In genomic region chr20:44959896-44960852, GRCh38 we compare ENCODE assay signal across 1 cellular context.
TF ChIP-seq lines count a peak whose summit lies in the region.

TOMM34 (minus strand) TSS chr20:44960397; CDS start chr20:44960333, 64 bp downstream.

TF ChIP-seq in HepG2, 621 proteins besides CTCF, POLR2A, EP300 and RAD21 (continued from another document and continues in another):
- TF ChIP-seq DZIP1 (CRISPR knock-in tag; IDR thresholded peaks at IDR 0.05) (peak; percentile 97), ARID3A (IDR thresholded peaks at IDR 0.05; ENCODE audit: low read depth, low read length) (no peak), ZNF367 (CRISPR knock-in tag; IDR thresholded peaks at IDR 0.05; ENCODE audit: borderline replicate concordance) (peak; percentile 76; the same call in 1 of the 2 replicates), PRDM4 (CRISPR knock-in tag; IDR thresholded peaks at IDR 0.05; ENCODE audit: borderline replicate concordance) (no peak), ATAD3A (CRISPR knock-in tag; IDR thresholded peaks at IDR 0.05) (no peak), ZFP62 (CRISPR knock-in tag; IDR thresholded peaks at IDR 0.05) (peak; percentile 25; the same call in 1 of the 2 replicates), SMYD3 (CRISPR knock-in tag; IDR thresholded peaks at IDR 0.05) (peak; percentile 95; the same call in 1 of the 2 replicates), JARID2 (CRISPR knock-in tag; IDR thresholded peaks at IDR 0.05; ENCODE audit: insufficient replicate concordance) (peak; percentile 97), ZNF7 (CRISPR knock-in tag; IDR thresholded peaks at IDR 0.05) (no peak), NPAS2 (CRISPR knock-in tag; IDR thresholded peaks at IDR 0.05; ENCODE audit: borderline replicate concordance) (peak; percentile 68; the same call in 1 of the 2 replicates), HOXA7 (CRISPR knock-in tag; IDR thresholded peaks at IDR 0.05) (peak; percentile 90; the same call in 1 of the 2 replicates), NFE2L1 (CRISPR knock-in tag; IDR thresholded peaks at IDR 0.05; ENCODE audit: borderline replicate concordance) (0 out of 2 replicates have a peak, but pooled peaks have one; percentile 52), KIAA2018 (CRISPR knock-in tag; IDR thresholded peaks at IDR 0.05; ENCODE audit: borderline replicate concordance) (peak; percentile 88), MTA3 (CRISPR knock-in tag; IDR thresholded peaks at IDR 0.05) (no peak), PHB2 (IDR thresholded peaks at IDR 0.05; ENCODE audit: partially characterized antibody) (no peak), ZNF205 (CRISPR knock-in tag; IDR thresholded peaks at IDR 0.05) (peak; percentile 95), GPN1 (CRISPR knock-in tag; IDR thresholded peaks at IDR 0.05; ENCODE audit: borderline replicate concordance) (0 out of 2 replicates have a peak, but pooled peaks have one; percentile 39), ZNF431 (CRISPR knock-in tag; IDR thresholded peaks at IDR 0.05; ENCODE audit: borderline replicate concordance, low read depth) (peak; percentile 71; the same call in 1 of the 2 replicates), JUNB (CRISPR knock-in tag; IDR thresholded peaks at IDR 0.05; ENCODE audit: borderline replicate concordance) (peak; percentile 76), HNRNPUL1 (IDR thresholded peaks at IDR 0.05; ENCODE audit: low read depth, low read length) (peak; percentile 67; the same call in 1 of the 2 replicates), ZNF468 (CRISPR knock-in tag; IDR thresholded peaks at IDR 0.05) (peak; percentile 86), HOXA3 (CRISPR knock-in tag; IDR thresholded peaks at IDR 0.05) (peak; percentile 89), ZSCAN20 (CRISPR knock-in tag; IDR thresholded peaks at IDR 0.05; ENCODE audit: borderline replicate concordance) (no peak; the same call in none of the 2 replicates), RXRB (CRISPR knock-in tag; IDR thresholded peaks at IDR 0.05; ENCODE audit: borderline replicate concordance) (peak; percentile 72; the same call in 1 of the 2 replicates), BCLAF1 (IDR thresholded peaks at IDR 0.05) (no peak), FOXM1 (CRISPR knock-in tag; IDR thresholded peaks at IDR 0.05) (0 out of 2 replicates have a peak, but pooled peaks have one; percentile 55), STAG1 (CRISPR knock-in tag; IDR thresholded peaks at IDR 0.05) (0 out of 2 replicates have a peak, but pooled peaks have one; percentile 2), IKZF1 (IDR thresholded peaks at IDR 0.05) (no peak), ZNF44 (CRISPR knock-in tag; IDR thresholded peaks at IDR 0.05) (peak; percentile 95), ZNF30 (CRISPR knock-in tag; IDR thresholded peaks at IDR 0.05) (peak; percentile 90), ZNF768 (CRISPR knock-in tag; IDR thresholded peaks at IDR 0.05) (peak; percentile 83; the same call in 1 of the 2 replicates), TOE1 (CRISPR knock-in tag; IDR thresholded peaks at IDR 0.05) (no peak; the same call in 1 of the 2 replicates), LBX2 (CRISPR knock-in tag; IDR thresholded peaks at IDR 0.05; ENCODE audit: borderline replicate concordance) (peak; percentile 98; the same call in 1 of the 2 replicates), ZFP36L1 (CRISPR knock-in tag; IDR thresholded peaks at IDR 0.05) (peak; percentile 99), ARID5B (CRISPR knock-in tag; IDR thresholded peaks at IDR 0.05) (peak; percentile 79), ZBTB7A (CRISPR knock-in tag; IDR thresholded peaks at IDR 0.05) (peak; percentile 90), ZNF773 (CRISPR knock-in tag; IDR thresholded peaks at IDR 0.05; ENCODE audit: borderline replicate concordance) (peak; percentile 66; the same call in 1 of the 2 replicates)
